8 cellular contexts compared by ENCODE assay signal in genomic region chr7:135308583-135309327, GRCh38.
"Had no signal": no experiment of that assay in that cellular context is flagged by ENCODE, and none has a peak within 500 bp of the region (broad histone marks: within the 10 kb centered on the region; RNA-seq: fewer than 3 reads in every experiment).

No MANE protein-coding gene starts in this region.

- ATAC-seq: GM12878 had no signal

- FAIRE-seq: G401.6, GM12878, GM12891, GM12892, GM18507, GM19239 had no signal

- DNase-seq: GDM1, GF-D8 had no signal

- H3K4me3 ChIP-seq: GM12878 had no signal
